In genomic region chr1:13651279-13651678, GRCh38 we compare ENCODE assay signal across 33 cellular contexts. TPM values are rescaled to one million over a fixed set of nuclear protein-coding genes. Genes with fewer than 3 reads are reported as not detected.
DNase-seq lines count a peak whose midpoint lies in the region; ATAC-seq, FAIRE-seq and TF ChIP-seq lines count a peak whose summit lies in the region.
"Had no signal": no experiment of that assay in that cellular context is flagged by ENCODE, and none has a peak within 500 bp of the region (broad histone marks: within the 10 kb centered on the region; RNA-seq: fewer than 3 reads in every experiment).

No MANE protein-coding gene starts in this region.

- no peaks in the 10 kb centered on the region for H3K36me3 ChIP-seq in bronchial epithelial cell (ENCODE audit: control insufficient read depth, insufficient read depth, low read length)
- H3K36me3 ChIP-seq: gastrocnemius medialis, neutrophil, prostate gland, tibial artery, vagina had no signal

- H3K27me3 ChIP-seq in bronchial epithelial cell (ENCODE audit: control insufficient read depth, insufficient read depth, low read length): peaks cover 3% of the 10 kb centered on the region
- H3K27me3 ChIP-seq: gastrocnemius medialis, tibial artery, vagina had no signal

- TF ChIP-seq CTCF in AG10803 (conservative IDR thresholded peaks at IDR 0.05; ENCODE audit: low read length): no peak
- TF ChIP-seq CTCF in bronchial epithelial cell (IDR thresholded peaks at IDR 0.05; ENCODE audit: insufficient read depth, low read length, severe bottlenecking): no peak
- no peak for TF ChIP-seq CTCF in fibroblast of the aortic adventitia (IDR thresholded peaks at IDR 0.05; ENCODE audit: insufficient read depth, low read length)

- no peak for TF ChIP-seq POLR2A in GM12891 (IDR thresholded peaks at IDR 0.05; ENCODE audit: low read depth, low read length)

- DNase-seq in AG10803 (ENCODE audit: low read depth): peak; percentile 30
- peak; percentile 8 for DNase-seq in NCI-H460 (ENCODE audit: extremely low read depth, low read depth)
- DNase-seq in bronchial epithelial cell (ENCODE audit: low read depth): peak; percentile 89
- peak; percentile 7 for DNase-seq in fibroblast of the aortic adventitia (ENCODE audit: low read depth)
- no peak for DNase-seq in dermis blood vessel endothelial cell
- no peak for DNase-seq in GM12891 (ENCODE audit: insufficient read length, low spot score)
- DNase-seq: activated B cell treated with CpG ODN at 0.5 μM for 24 hours; activated CD4-positive, alpha-beta T cell treated with anti-CD3 and anti-CD28 coated beads, Interleukin-2, amount 50 U/mL, for 1 hour; activated gamma-delta T cell treated with Interleukin-2 at 50 U/mL for 16 hours; activated naive CD8-positive, alpha-beta T cell treated with anti-CD3 and anti-CD28 coated beads, Interleukin-2, amount 10 ng/mL, durations not matched to agents 7 days and 5 days; activated T-cell treated with anti-CD3 and anti-CD28 coated beads, Interleukin-2, amount 50 U/mL, for 48 hours; AML-193; Calu3; CD4-positive, CD25-positive, alpha-beta regulatory T cell; DMS79; gastrocnemius medialis; Kasumi-1; kidney glomerular epithelial cell; midbrain; naive thymus-derived CD4-positive, alpha-beta T cell; NCI-H1092; NCI-H1694; NCI-H446 treated with DMSO at 0.1 percent for 48 hours; stimulated activated CD4-positive, alpha-beta T cell treated with anti-CD3 and anti-CD28 coated beads, Interleukin-4, amount 100 ng/mL, for 24 hours; tibial artery had no signal

- no peak for ATAC-seq in GM19324 (IDR thresholded peaks at IDR 0.05; ENCODE audit: low FRiP score, unreplicated experiment)
- no peak for ATAC-seq in GM21825 (IDR thresholded peaks at IDR 0.05; ENCODE audit: unreplicated experiment)
- ATAC-seq: gastrocnemius medialis; GM23338; naive thymus-derived CD4-positive, alpha-beta T cell; sciatic nerve had no signal

- H3K4me3 ChIP-seq in AG10803 (ENCODE audit: low read length): no peak overlapping the region
- no peak overlapping the region for H3K4me3 ChIP-seq in bronchial epithelial cell (ENCODE audit: low read depth, low read length)
- no peak overlapping the region for H3K4me3 ChIP-seq in fibroblast of the aortic adventitia (ENCODE audit: low read depth, low read length)
- H3K4me3 ChIP-seq: gastrocnemius medialis, GM23338, prostate gland, tibial artery, vagina had no signal

- FAIRE-seq in bronchial epithelial cell (lab: Jason Lieb, UNC): no peak
- no peak for FAIRE-seq in GM12891 (lab: Jason Lieb, UNC)
- FAIRE-seq: G401.6 had no signal

TF ChIP-seq in GM12891, 5 proteins besides CTCF, POLR2A, EP300 and RAD21:
- no peak for TF ChIP-seq POU2F2 (IDR thresholded peaks at IDR 0.05; ENCODE audit: low read depth, low read length)
- TF ChIP-seq SPI1 (IDR thresholded peaks at IDR 0.05; ENCODE audit: low read depth, low read length): no peak
- TF ChIP-seq POLR2AphosphoS5 (IDR thresholded peaks at IDR 0.05; ENCODE audit: low read depth, low read length): no peak
- no peak for TF ChIP-seq TAF1 (IDR thresholded peaks at IDR 0.05; ENCODE audit: low read depth, low read length)
- TF ChIP-seq PAX5 (IDR thresholded peaks at IDR 0.05; ENCODE audit: insufficient read depth, low read length, severe bottlenecking): no peak

RNA-seq across cellular contexts. Expression of gene PRDM2, which starts 48.7 kb away (rescaled TPM):
- total RNA-seq in NCI-H460 (2014; rRNA removed; shearing (Covaris generic)): 7.0 and 7.2 TPM in 2 replicates
- 9.1 and 10.2 TPM in 2 replicates for polyA plus RNA-seq in NCI-H460 (2014; cell fraction: nucleus; rRNA removed)
- 7.1 and 7.6 TPM in 2 replicates for total RNA-seq in bronchial epithelial cell
- total RNA-seq in fibroblast of the aortic adventitia (ENCODE audit: low replicate concordance): 16.0 and 25.3 TPM in 2 replicates
- 10.7 and 13.3 TPM in 2 replicates for total RNA-seq in dermis blood vessel endothelial cell
- polyA plus RNA-seq in GM12891 (2012; ENCODE audit: low read depth, missing spikeins): 21.1 TPM

Comparison
In these comparisons a context has a peak if more than half of its experiments do, and no peak if none do; other contexts are left out.
1. DNase-seq: peak in AG10803 (single experiment), NCI-H460 (single experiment), bronchial epithelial cell (single experiment) and fibroblast of the aortic adventitia (single experiment); none in dermis blood vessel endothelial cell (single experiment) and GM12891 (single experiment).